ENCODE assay signal across 28 cellular contexts in the genomic region with DNA sequence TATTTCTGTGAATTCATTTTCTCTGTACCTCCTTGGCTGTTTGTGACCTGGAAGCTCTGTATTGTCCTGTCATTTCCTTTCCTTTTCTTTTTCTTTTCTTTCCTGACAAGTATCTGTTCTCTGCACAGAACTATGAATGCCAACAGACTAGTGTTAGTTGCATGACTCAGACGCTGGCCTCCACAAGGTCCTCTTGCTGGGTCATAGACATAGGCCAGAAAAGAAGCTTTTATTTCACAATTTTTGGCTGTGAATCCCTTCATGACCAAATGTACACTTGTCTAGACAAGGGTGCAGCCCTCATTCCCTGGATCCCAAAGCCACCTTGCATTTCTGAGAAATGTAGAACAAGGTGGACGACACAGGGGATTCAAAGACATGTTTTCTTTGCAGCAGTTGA.
DNase-seq lines count a peak whose midpoint lies in the region; ATAC-seq, FAIRE-seq and TF ChIP-seq lines count a peak whose summit lies in the region.
"Had no signal": no experiment of that assay in that cellular context is flagged by ENCODE, and none has a peak within 500 bp of the region (broad histone marks: within the 10 kb centered on the region; RNA-seq: fewer than 3 reads in every experiment).

No MANE protein-coding gene starts in this region.

- peaks cover 8% of the 10 kb centered on the region for H3K4me1 ChIP-seq in astrocyte (ENCODE audit: insufficient read depth, low read length)
- H3K4me1 ChIP-seq in transverse colon: peaks cover 0 to 26% (median 2%) of the 10 kb centered on the region in 4 donors
- H3K4me1 ChIP-seq: HAP-1 had no signal

- H3K27me3 ChIP-seq in astrocyte (ENCODE audit: insufficient read depth, low read length) (no peaks in the 10 kb centered on the region), transverse colon (no peaks in the 10 kb centered on the region)
- H3K27me3 ChIP-seq: ovary, thyroid gland had no signal

- no peak for TF ChIP-seq POLR2A in transverse colon (IDR thresholded peaks at IDR 0.05)

- H4K20me1 ChIP-seq in astrocyte (ENCODE audit: insufficient read depth, low read length): no peaks in the 10 kb centered on the region

- intact Hi-C loops in transverse colon (cut with DNase I; ENCODE audit: low total_unique reads): no loop called here

- DNase-seq in EL: peak; percentile 30
- DNase-seq in astrocyte (ENCODE audit: low read depth): peak; percentile 60
- DNase-seq in fibroblast of pulmonary artery (ENCODE audit: low read depth): peak; percentile 6
- peak; percentile 16 for DNase-seq in renal cortical epithelial cell (ENCODE audit: low read depth)
- no peak for DNase-seq in activated naive CD8-positive, alpha-beta T cell treated with anti-CD3 and anti-CD28 coated beads, Interleukin-2, amount 50 U/mL, for 24 hours
- no peak for DNase-seq in transverse colon
- DNase-seq: activated B cell treated with CpG ODN at 0.5 μM for 24 hours; activated CD4-positive, alpha-beta memory T cell treated with anti-CD3 and anti-CD28 coated beads, Interleukin-2, amount 10 ng/mL, durations not matched to agents 7 days and 5 days; activated naive CD4-positive, alpha-beta T cell; activated T-cell treated with anti-CD3 and anti-CD28 coated beads for 4 hours; AML-193; cortex of kidney; DMS79 treated with DMSO at 0.1 percent for 48 hours; Kasumi-1; mesendoderm; naive thymus-derived CD8-positive, alpha-beta T cell; NCI-H1105; NCI-H2081; NCI-H510A; ovary; stimulated activated naive B cell treated with anti-CD40 and anti-IgM and Interleukin-4, amounts not matched to agents 10 μg/mL and 1 μg/mL and 100 μg/mL, for 72 hours; T1000; thyroid gland had no signal

- no peak for TF ChIP-seq EP300 in transverse colon (IDR thresholded peaks at IDR 0.05; ENCODE audit: low read depth)

- no peaks in the 10 kb centered on the region for H3K9me3 Mint-ChIP-seq in astrocyte (ENCODE audit: unreplicated experiment)
- peaks cover 2% of the 10 kb centered on the region for H3K9me3 Mint-ChIP-seq in activated naive CD8-positive, alpha-beta T cell treated with anti-CD3 and anti-CD28 coated beads, Interleukin-2, amount 50 U/mL, for 24 hours
- H3K9me3 Mint-ChIP-seq: activated B cell treated with CpG ODN at 0.5 μM for 24 hours; activated CD4-positive, alpha-beta memory T cell treated with anti-CD3 and anti-CD28 coated beads, Interleukin-2, amount 10 ng/mL, durations not matched to agents 7 days and 5 days; naive thymus-derived CD8-positive, alpha-beta T cell; stimulated activated naive B cell treated with anti-CD40 and anti-IgM and Interleukin-4, amounts not matched to agents 10 μg/mL and 1 μg/mL and 100 μg/mL, for 72 hours had no signal

- in situ Hi-C loops in transverse colon (cut with MboI; ENCODE audit: low pct_ligation_motif_present in 1 of 4, low pct_unique_long_range_greater_than_20kb in 1 of 4, low sequenced_read_pairs in 3 of 4): no loop called here

- no peak overlapping the region for H3K9ac ChIP-seq in astrocyte (ENCODE audit: low read length)

- TF ChIP-seq CTCF in astrocyte (IDR thresholded peaks at IDR 0.05; ENCODE audit: insufficient read depth, low read depth, low read length): no peak
- TF ChIP-seq CTCF in fibroblast of pulmonary artery (IDR thresholded peaks at IDR 0.05; ENCODE audit: low read length, missing control alignments): no peak
- TF ChIP-seq CTCF in transverse colon (IDR thresholded peaks at IDR 0.05): no peak

- H3K27me3 Mint-ChIP-seq in astrocyte (ENCODE audit: low read depth, unreplicated experiment): no peaks in the 10 kb centered on the region
- peaks cover 2% of the 10 kb centered on the region for H3K27me3 Mint-ChIP-seq in activated naive CD8-positive, alpha-beta T cell treated with anti-CD3 and anti-CD28 coated beads, Interleukin-2, amount 50 U/mL, for 24 hours
- H3K27me3 Mint-ChIP-seq: activated B cell treated with CpG ODN at 0.5 μM for 24 hours; activated CD4-positive, alpha-beta memory T cell treated with anti-CD3 and anti-CD28 coated beads, Interleukin-2, amount 10 ng/mL, durations not matched to agents 7 days and 5 days; naive thymus-derived CD8-positive, alpha-beta T cell; stimulated activated naive B cell treated with anti-CD40 and anti-IgM and Interleukin-4, amounts not matched to agents 10 μg/mL and 1 μg/mL and 100 μg/mL, for 72 hours had no signal

- no peak overlapping the region for H3K27ac ChIP-seq in astrocyte (ENCODE audit: low read depth, low read length)
- H3K27ac ChIP-seq in transverse colon: no peak overlapping the region
- H3K27ac ChIP-seq: ovary, SK-N-MC, thyroid gland had no signal

- no peak overlapping the region for H2AFZ ChIP-seq in astrocyte (ENCODE audit: low read depth, low read length)

- ATAC-seq in activated naive CD8-positive, alpha-beta T cell treated with anti-CD3 and anti-CD28 coated beads, Interleukin-2, amount 50 U/mL, for 24 hours: no peak
- no peak for ATAC-seq in GM19452 (IDR thresholded peaks at IDR 0.05; ENCODE audit: unreplicated experiment)
- ATAC-seq: stimulated activated naive B cell treated with anti-CD40 and anti-IgM and Interleukin-4, amounts not matched to agents 10 μg/mL and 1 μg/mL and 100 μg/mL, for 72 hours had no signal

- H3K4me3 ChIP-seq in astrocyte (ENCODE audit: insufficient read depth, low read depth, low read length): no peak overlapping the region
- no peak overlapping the region for H3K4me3 ChIP-seq in fibroblast of pulmonary artery (replicated peaks; ENCODE audit: low read depth, low read length)
- H3K4me3 ChIP-seq in transverse colon: no peak overlapping the region
- H3K4me3 ChIP-seq: HAP-1, ovary, SK-N-MC, thyroid gland had no signal

- no peaks in the 10 kb centered on the region for H3K79me2 ChIP-seq in astrocyte (ENCODE audit: insufficient read depth, low read length)

- H3K27ac Mint-ChIP-seq in astrocyte (ENCODE audit: unreplicated experiment): no peak overlapping the region
- no peak overlapping the region for H3K27ac Mint-ChIP-seq in activated naive CD8-positive, alpha-beta T cell treated with anti-CD3 and anti-CD28 coated beads, Interleukin-2, amount 50 U/mL, for 24 hours
- H3K27ac Mint-ChIP-seq: activated B cell treated with CpG ODN at 0.5 μM for 24 hours; activated CD4-positive, alpha-beta memory T cell treated with anti-CD3 and anti-CD28 coated beads, Interleukin-2, amount 10 ng/mL, durations not matched to agents 7 days and 5 days; naive thymus-derived CD8-positive, alpha-beta T cell; stimulated activated naive B cell treated with anti-CD40 and anti-IgM and Interleukin-4, amounts not matched to agents 10 μg/mL and 1 μg/mL and 100 μg/mL, for 72 hours had no signal

- H3K36me3 ChIP-seq in astrocyte (ENCODE audit: insufficient read depth, low read length) (no peaks in the 10 kb centered on the region), transverse colon (no peaks in the 10 kb centered on the region)
- H3K36me3 ChIP-seq: HAP-1, ovary, thyroid gland had no signal

- H3K4me3 Mint-ChIP-seq in astrocyte (ENCODE audit: unreplicated experiment): no peak overlapping the region
- no peak overlapping the region for H3K4me3 Mint-ChIP-seq in activated naive CD8-positive, alpha-beta T cell treated with anti-CD3 and anti-CD28 coated beads, Interleukin-2, amount 50 U/mL, for 24 hours
- H3K4me3 Mint-ChIP-seq: activated B cell treated with CpG ODN at 0.5 μM for 24 hours; activated CD4-positive, alpha-beta memory T cell treated with anti-CD3 and anti-CD28 coated beads, Interleukin-2, amount 10 ng/mL, durations not matched to agents 7 days and 5 days; naive thymus-derived CD8-positive, alpha-beta T cell; stimulated activated naive B cell treated with anti-CD40 and anti-IgM and Interleukin-4, amounts not matched to agents 10 μg/mL and 1 μg/mL and 100 μg/mL, for 72 hours had no signal

- no peak overlapping the region for H3K4me2 ChIP-seq in astrocyte (ENCODE audit: low read length)

- FAIRE-seq in astrocyte (lab: Jason Lieb, UNC): no peak
- FAIRE-seq: frontal cortex, RCC 7860 had no signal

- H3K4me1 Mint-ChIP-seq in astrocyte (ENCODE audit: low read depth, unreplicated experiment): peaks cover 18% of the 10 kb centered on the region
- H3K4me1 Mint-ChIP-seq in activated naive CD8-positive, alpha-beta T cell treated with anti-CD3 and anti-CD28 coated beads, Interleukin-2, amount 50 U/mL, for 24 hours: no peaks in the 10 kb centered on the region
- H3K4me1 Mint-ChIP-seq: activated B cell treated with CpG ODN at 0.5 μM for 24 hours; activated CD4-positive, alpha-beta memory T cell treated with anti-CD3 and anti-CD28 coated beads, Interleukin-2, amount 10 ng/mL, durations not matched to agents 7 days and 5 days; naive thymus-derived CD8-positive, alpha-beta T cell; stimulated activated naive B cell treated with anti-CD40 and anti-IgM and Interleukin-4, amounts not matched to agents 10 μg/mL and 1 μg/mL and 100 μg/mL, for 72 hours had no signal

- H3K36me3 Mint-ChIP-seq in astrocyte (ENCODE audit: low read depth, unreplicated experiment): peaks cover 4% of the 10 kb centered on the region
- H3K36me3 Mint-ChIP-seq in activated naive CD8-positive, alpha-beta T cell treated with anti-CD3 and anti-CD28 coated beads, Interleukin-2, amount 50 U/mL, for 24 hours (ENCODE audit: low read depth): no peaks in the 10 kb centered on the region
- H3K36me3 Mint-ChIP-seq: naive thymus-derived CD8-positive, alpha-beta T cell; stimulated activated naive B cell treated with anti-CD40 and anti-IgM and Interleukin-4, amounts not matched to agents 10 μg/mL and 1 μg/mL and 100 μg/mL, for 72 hours had no signal

- 74 to 80% methylated on average over 1 to 2 of the region's 2 CpGs for WGBS in transverse colon (ENCODE audit: low coverage in 1 of 2), 2 donors

- H3K9me3 ChIP-seq in astrocyte (ENCODE audit: insufficient read depth, low read depth, low read length) (no peaks in the 10 kb centered on the region), transverse colon (no peaks in the 10 kb centered on the region)
- H3K9me3 ChIP-seq: HAP-1, ovary, thyroid gland had no signal

Comparison
In these comparisons a context has a peak if more than half of its experiments do, and no peak if none do; other contexts are left out.
1. DNase-seq: peak in EL (single experiment), astrocyte (single experiment), fibroblast of pulmonary artery (single experiment) and renal cortical epithelial cell (single experiment); none in activated naive CD8-positive, alpha-beta T cell treated with anti-CD3 and anti-CD28 coated beads, Interleukin-2, amount 50 U/mL, for 24 hours (single experiment) and transverse colon (single experiment).